Comparison of ENCODE assay signal across 18 cellular contexts in genomic region chr1:153799566-153800465, GRCh38.
"Had no signal": no experiment of that assay in that cellular context is flagged by ENCODE, and none has a peak within 500 bp of the region (broad histone marks: within the 10 kb centered on the region; RNA-seq: fewer than 3 reads in every experiment).

No MANE protein-coding gene starts in this region.

- H3K27ac ChIP-seq: cardiac muscle cell, neutrophil, parathyroid adenoma, sigmoid colon, spleen had no signal

- H3K27me3 Mint-ChIP-seq: activated CD4-positive, alpha-beta T cell treated with anti-CD3 and anti-CD28 coated beads for 36 hours; activated CD8-positive, alpha-beta T cell treated with anti-CD3 and anti-CD28 coated beads for 36 hours; naive B cell; type B pancreatic cell had no signal

- H3K4me3 ChIP-seq: cardiac muscle cell, lung, sigmoid colon, spleen had no signal

- H3K79me2 ChIP-seq: parathyroid adenoma had no signal

- FAIRE-seq: islet of Langerhans had no signal

- H3K9ac ChIP-seq: parathyroid adenoma had no signal

- H2AFZ ChIP-seq: parathyroid adenoma had no signal

- ATAC-seq: activated CD4-positive, alpha-beta T cell treated with anti-CD3 and anti-CD28 coated beads for 36 hours; activated CD8-positive, alpha-beta T cell treated with anti-CD3 and anti-CD28 coated beads for 36 hours; left colon; SK-N-SH treated with all-trans-retinoic acid at 6 μM for 48 hours had no signal

- DNase-seq: activated CD4-positive, alpha-beta T cell treated with anti-CD3 and anti-CD28 coated beads for 36 hours; activated CD8-positive, alpha-beta T cell treated with anti-CD3 and anti-CD28 coated beads for 36 hours; activated naive CD4-positive, alpha-beta T cell treated with anti-CD3 and anti-CD28 coated beads for 36 hours; erythroblast; left colon; naive B cell; sigmoid colon; spleen; stimulated activated CD4-positive, alpha-beta T cell treated with anti-CD3 and anti-CD28 coated beads, Interleukin-2, amount 100 ng/mL, for 24 hours; T-helper 1 cell had no signal

- H3K36me3 ChIP-seq: cardiac muscle cell, sigmoid colon had no signal

- H3K9me3 Mint-ChIP-seq: activated CD8-positive, alpha-beta T cell treated with anti-CD3 and anti-CD28 coated beads for 36 hours; activated naive CD4-positive, alpha-beta T cell treated with anti-CD3 and anti-CD28 coated beads for 36 hours; activated T-helper 2 cell treated with anti-CD3 and anti-CD28 coated beads, Interferon-gamma antibody, Interleukin-2, Interleukin-4, amounts not matched to agents 10 μg/mL and 5 μg/mL and 100 μg/mL, durations not matched to agents 14 hours and 24 hours and 36 hours; naive B cell; type B pancreatic cell had no signal

- H3K27me3 ChIP-seq: cardiac muscle cell, neutrophil, spleen had no signal

- H3K27ac Mint-ChIP-seq: activated CD4-positive, alpha-beta T cell treated with anti-CD3 and anti-CD28 coated beads for 36 hours; activated naive CD4-positive, alpha-beta T cell treated with anti-CD3 and anti-CD28 coated beads for 36 hours; activated T-helper 2 cell treated with anti-CD3 and anti-CD28 coated beads, Interferon-gamma antibody, Interleukin-2, Interleukin-4, amounts not matched to agents 10 μg/mL and 5 μg/mL and 100 μg/mL, durations not matched to agents 14 hours and 24 hours and 36 hours; type B pancreatic cell had no signal

- H3K9me3 ChIP-seq: neutrophil, sigmoid colon, spleen had no signal

- H3K4me1 ChIP-seq: parathyroid adenoma had no signal

- H3K36me3 Mint-ChIP-seq: naive B cell, type B pancreatic cell had no signal

- H3K4me3 Mint-ChIP-seq: activated CD4-positive, alpha-beta T cell treated with anti-CD3 and anti-CD28 coated beads for 36 hours; activated CD8-positive, alpha-beta T cell treated with anti-CD3 and anti-CD28 coated beads for 36 hours; activated naive CD4-positive, alpha-beta T cell treated with anti-CD3 and anti-CD28 coated beads for 36 hours; naive B cell; type B pancreatic cell had no signal
